In the genomic region with DNA sequence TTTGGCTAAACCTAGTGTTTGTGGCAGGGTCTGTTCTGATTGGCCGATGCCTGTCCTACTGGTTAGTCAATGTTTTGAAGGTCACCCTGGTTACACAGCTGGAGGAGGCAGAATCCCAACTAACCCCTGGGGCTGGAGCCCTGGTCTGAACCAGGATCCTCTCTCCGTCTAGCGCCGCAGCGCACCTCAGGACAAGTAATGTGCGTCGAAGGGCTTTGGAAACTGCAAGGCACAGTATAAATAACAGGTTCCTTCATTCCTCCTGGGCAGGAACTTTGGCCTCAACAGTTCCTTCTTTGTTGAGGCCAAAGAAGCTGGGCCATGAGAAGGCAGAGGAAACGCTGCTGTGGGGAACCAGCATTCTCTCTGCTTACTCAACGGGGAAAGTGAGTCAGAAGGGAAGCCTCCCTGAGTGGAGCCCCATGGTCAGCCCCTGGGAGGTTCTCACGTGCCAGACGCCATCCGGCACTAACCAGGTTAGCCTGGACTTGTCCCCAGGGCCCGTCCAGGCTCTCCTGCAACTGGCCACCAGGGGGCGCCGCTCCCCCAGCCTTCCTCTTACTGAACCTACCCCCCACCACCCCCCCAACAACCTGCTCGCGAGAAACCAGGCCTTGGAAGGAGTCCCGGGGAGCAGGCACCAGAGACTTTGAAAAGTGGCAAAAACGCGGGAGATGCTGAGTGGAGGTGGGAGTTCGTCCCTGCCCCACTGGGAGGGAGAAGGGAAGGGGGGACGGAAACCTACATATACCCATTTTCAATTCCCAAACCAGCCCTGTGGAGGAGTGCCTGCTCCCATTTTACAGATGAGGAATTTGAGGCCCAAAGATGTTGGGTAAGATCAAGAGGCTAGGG, we compare ENCODE assay signal across 8 cellular contexts. TPM values are rescaled to one million over a fixed set of nuclear protein-coding genes. Genes with fewer than 3 reads are reported as not detected.
A peak's percentile ranks its signal among the peaks of the same experiment; 100 is the strongest.
DNase-seq lines count a peak whose midpoint lies in the region; ATAC-seq and TF ChIP-seq lines count a peak whose summit lies in the region.

No MANE protein-coding gene starts in this region.

- H3K4me1 Mint-ChIP-seq in activated naive CD4-positive, alpha-beta T cell treated with anti-CD3 and anti-CD28 coated beads, Interleukin-2, amount 10 ng/mL, durations not matched to agents 7 days and 5 days: peaks cover 64% of the 10 kb centered on the region

- in situ Hi-C loops in SK-MEL-5 (cut with HindIII; ENCODE audit: low pct_unique_long_range_greater_than_20kb, low sequenced_read_pairs): no loop called here

- H3K9me3 Mint-ChIP-seq in activated naive CD4-positive, alpha-beta T cell treated with anti-CD3 and anti-CD28 coated beads, Interleukin-2, amount 10 ng/mL, durations not matched to agents 7 days and 5 days: no peaks in the 10 kb centered on the region

- H3K36me3 Mint-ChIP-seq in activated naive CD4-positive, alpha-beta T cell treated with anti-CD3 and anti-CD28 coated beads, Interleukin-2, amount 10 ng/mL, durations not matched to agents 7 days and 5 days: no peaks in the 10 kb centered on the region

- CTCF ChIA-PET in activated naive CD4-positive, alpha-beta T cell treated with anti-CD3 and anti-CD28 coated beads, Interleukin-2, amount 10 ng/mL, durations not matched to agents 7 days and 5 days (lab: Charles Lee): interaction anchor here (0.7 to 9.2 kb wide), 23 partner anchors 8 to 157 kb away, joined by 3 to 267 read pairs (median 4); partner anchors contain the start of genes NMUR1 and PTMA

- peak; percentile 48 for ATAC-seq in thoracic aorta (ENCODE audit: insufficient number of reproducible peaks, low FRiP score, low read depth)

- TF ChIP-seq CTCF in ovary (IDR thresholded peaks at IDR 0.05): peak; percentile 95 to 99 (median 99)
- TF ChIP-seq CTCF in thoracic aorta (IDR thresholded peaks at IDR 0.05): peak; percentile 98

- H3K4me1 ChIP-seq in ovary (ENCODE audit: insufficient read depth) (peaks cover 9% of the 10 kb centered on the region), thoracic aorta (ENCODE audit: control insufficient read depth in 1 of 2, low read depth in 2 of 2) (peaks cover 25 to 45% of the 10 kb centered on the region in 2 donors)

- WGBS in ovary, 3 donors: 10 to 13% (median 12%) methylated on average over 22 of the region's 22 CpGs

- H3K36me3 ChIP-seq in ovary: no peaks in the 10 kb centered on the region
- H3K36me3 ChIP-seq in thoracic aorta: no peaks in the 10 kb centered on the region

- peaks cover 28% of the 10 kb centered on the region for H3K27me3 Mint-ChIP-seq in activated naive CD4-positive, alpha-beta T cell treated with anti-CD3 and anti-CD28 coated beads, Interleukin-2, amount 10 ng/mL, durations not matched to agents 7 days and 5 days

- H3K4me3 Mint-ChIP-seq in activated naive CD4-positive, alpha-beta T cell treated with anti-CD3 and anti-CD28 coated beads, Interleukin-2, amount 10 ng/mL, durations not matched to agents 7 days and 5 days: peak overlapping the region; percentile 78

- no peak for TF ChIP-seq POLR2A in ovary (IDR thresholded peaks at IDR 0.05)

- no peak overlapping the region for H3K4me3 ChIP-seq in ovary
- H3K4me3 ChIP-seq in thoracic aorta: peak overlapping the region; percentile 74

- H3K27me3 ChIP-seq in ovary: no peaks in the 10 kb centered on the region
- no peaks in the 10 kb centered on the region for H3K27me3 ChIP-seq in thoracic aorta (replicated peaks; ENCODE audit: insufficient read depth)

- H3K9me3 ChIP-seq in ovary (no peaks in the 10 kb centered on the region), thoracic aorta (no peaks in the 10 kb centered on the region)

- H3K27ac ChIP-seq in ovary: peak overlapping the region; percentile 84 to 99
- H3K27ac ChIP-seq in thoracic aorta: peak overlapping the region; percentile 98 to 100

- peak; percentile 31 for TF ChIP-seq EP300 in ovary (IDR thresholded peaks at IDR 0.05)

- peak overlapping the region; percentile 97 for H3K27ac Mint-ChIP-seq in activated naive CD4-positive, alpha-beta T cell treated with anti-CD3 and anti-CD28 coated beads, Interleukin-2, amount 10 ng/mL, durations not matched to agents 7 days and 5 days

- DNase-seq in ELF-1 (ENCODE audit: low read depth, low spot score) (peak; percentile 97), GOT3 (lab: John Stamatoyannopoulos, UW) (peak; percentile 74), M059J (ENCODE audit: low read depth) (peak; percentile 96), SK-MEL-5 (ENCODE audit: low read depth, low spot score) (peak; percentile 85), globus pallidus (ENCODE audit: low spot score) (peak; percentile 93), ovary (peak; percentile 91 to 96 (median 94)), thoracic aorta (ENCODE audit: low spot score) (peak; percentile 89)
- peak; percentile 94 for DNase-seq in activated naive CD4-positive, alpha-beta T cell treated with anti-CD3 and anti-CD28 coated beads, Interleukin-2, amount 10 ng/mL, durations not matched to agents 7 days and 5 days

- intact Hi-C loops in ovary (cut with DNase I): loop anchor here (2.0 to 5.0 kb wide), 7 partner anchors 54 to 170 kb away; partner anchors contain the start of gene PDE6D (in 1 of the 4)

RNA-seq across cellular contexts. Expression of gene TEX44, which starts 19.8 kb away (rescaled TPM):
- total RNA-seq in M059J (2014; rRNA removed; shearing (Covaris generic)): not detected in 2 replicates
- total RNA-seq in SK-MEL-5 (2014; rRNA removed; shearing (Covaris generic)): not detected in 2 replicates
- not detected in 2 replicates for polyA plus RNA-seq in SK-MEL-5 (2015; cell fraction: cytosol; rRNA removed)
- polyA plus RNA-seq in SK-MEL-5 (2015; cell fraction: nucleus; rRNA removed): not detected in 2 replicates
- total RNA-seq in ovary: not detected
- polyA plus RNA-seq in ovary: not detected
- total RNA-seq in thoracic aorta: not detected
